Comparison of ENCODE assay signal across 8 cellular contexts in the genomic region with DNA sequence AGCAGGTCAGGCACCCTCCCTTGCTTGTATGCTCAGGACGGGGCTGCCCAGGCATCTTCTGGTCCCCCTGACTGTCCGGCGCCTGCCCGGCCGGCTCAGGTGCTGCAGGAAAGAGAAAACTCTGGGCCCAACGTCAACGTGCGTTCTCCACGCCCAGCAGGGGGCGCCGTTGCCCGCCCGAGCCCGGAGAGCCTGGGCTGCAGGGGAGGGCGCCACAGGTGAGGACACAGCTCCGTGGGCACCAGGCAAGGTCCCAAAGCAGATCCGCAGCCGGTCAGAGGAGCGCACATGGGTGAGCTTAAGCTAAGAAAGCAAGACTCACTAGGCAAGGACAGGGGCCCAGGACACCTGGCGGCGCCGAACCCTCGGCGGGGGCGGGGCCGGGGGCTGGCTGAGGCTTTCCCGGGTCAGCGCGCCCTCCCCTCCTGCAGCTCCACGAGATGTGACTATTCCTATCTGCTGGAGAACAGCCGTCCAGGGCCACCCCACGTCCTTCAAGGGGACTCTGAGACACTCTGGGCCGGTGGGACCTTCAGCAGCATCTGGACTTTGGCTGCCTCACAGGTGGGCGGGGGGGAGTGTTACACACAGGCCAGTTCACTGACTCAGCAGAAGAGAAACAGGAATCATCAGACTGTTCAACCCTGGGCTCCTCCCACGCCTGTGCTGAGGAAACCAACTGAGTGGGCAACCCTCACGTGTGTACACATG. TPM values are rescaled to one million over a fixed set of nuclear protein-coding genes. Genes with fewer than 3 reads are reported as not detected.
A peak's percentile ranks its signal among the peaks of the same experiment; 100 is the strongest.
DNase-seq lines count a peak whose midpoint lies in the region; ATAC-seq and TF ChIP-seq lines count a peak whose summit lies in the region.

No MANE protein-coding gene starts in this region.

- H3K9me3 ChIP-seq in left ventricle myocardium inferior (replicated peaks), result no peaks in the 10 kb centered on the region
- no peaks in the 10 kb centered on the region for H3K9me3 ChIP-seq in sigmoid colon

- WGBS in sigmoid colon, 2 donors, result 4 to 10% methylated on average over 36 of the region's 36 CpGs

- peak; percentile 23 for DNase-seq in DMS153 treated with DMSO at 0.1 percent for 48 hours (lab: John Stamatoyannopoulos, UW; ENCODE audit: unreplicated experiment)
- peak; percentile 68 for DNase-seq in LoVo (ENCODE audit: low spot score)
- peak; percentile 29 for DNase-seq in SKM-1 treated with dmso at 0.1 percent for 144 hours (lab: John Stamatoyannopoulos, UW; ENCODE audit: unreplicated experiment)
- DNase-seq in left ventricle myocardium inferior, result peak; percentile 44
- DNase-seq in sigmoid colon, result no peak

- TF ChIP-seq CTCF in left ventricle myocardium inferior (IDR thresholded peaks at IDR 0.05; ENCODE audit: borderline replicate concordance), result peak; percentile 76
- peak; percentile 24 to 71 (median 55) for TF ChIP-seq CTCF in sigmoid colon (IDR thresholded peaks at IDR 0.05)

- H3K27ac ChIP-seq in left ventricle myocardium inferior (replicated peaks) (no peak overlapping the region), sigmoid colon (no peak overlapping the region)

- H3K4me3 ChIP-seq in left ventricle myocardium inferior, result no peak overlapping the region
- H3K4me3 ChIP-seq in sigmoid colon, result no peak overlapping the region

- H3K4me1 ChIP-seq in left ventricle myocardium inferior, result peaks cover 11% of the 10 kb centered on the region
- H3K4me1 ChIP-seq in sigmoid colon, result peaks cover 0 to 9% (median 3%) of the 10 kb centered on the region in 4 donors

- no peak for TF ChIP-seq POLR2A in sigmoid colon (IDR thresholded peaks at IDR 0.05)

- ATAC-seq in GM21367 (IDR thresholded peaks at IDR 0.05; ENCODE audit: unreplicated experiment) (no peak), HG03521 (IDR thresholded peaks at IDR 0.05; ENCODE audit: unreplicated experiment) (no peak)

- no peaks in the 10 kb centered on the region for H3K36me3 ChIP-seq in left ventricle myocardium inferior
- H3K36me3 ChIP-seq in sigmoid colon, result no peaks in the 10 kb centered on the region

- H3K36me3 Mint-ChIP-seq in activated naive CD4-positive, alpha-beta T cell treated with anti-CD3 and anti-CD28 coated beads, Interleukin-2, amount 50 U/mL, for 24 hours, result no peaks in the 10 kb centered on the region

- intact Hi-C loops in left ventricle myocardium inferior (cut with micrococcal nuclease) (no loop called here), sigmoid colon (cut with DNase I) (loop anchor here (1.0 kb wide), 1 partner anchor 283 kb away; no protein-coding TSS in a partner anchor)

- H3K4me1 Mint-ChIP-seq in activated naive CD4-positive, alpha-beta T cell treated with anti-CD3 and anti-CD28 coated beads, Interleukin-2, amount 50 U/mL, for 24 hours, result no peaks in the 10 kb centered on the region

- H3K27me3 Mint-ChIP-seq in activated naive CD4-positive, alpha-beta T cell treated with anti-CD3 and anti-CD28 coated beads, Interleukin-2, amount 50 U/mL, for 24 hours, result no peaks in the 10 kb centered on the region

- no peak overlapping the region for H3K27ac Mint-ChIP-seq in activated naive CD4-positive, alpha-beta T cell treated with anti-CD3 and anti-CD28 coated beads, Interleukin-2, amount 50 U/mL, for 24 hours

- H3K4me3 Mint-ChIP-seq in activated naive CD4-positive, alpha-beta T cell treated with anti-CD3 and anti-CD28 coated beads, Interleukin-2, amount 50 U/mL, for 24 hours, result peak overlapping the region; percentile 54

- H3K27me3 ChIP-seq in left ventricle myocardium inferior (ENCODE audit: low read depth) (peaks cover 54% of the 10 kb centered on the region), sigmoid colon (peaks cover 3 to 42% (median 15%) of the 10 kb centered on the region in 3 donors)

- no peak for TF ChIP-seq EP300 in sigmoid colon (IDR thresholded peaks at IDR 0.05)

- H3K9me3 Mint-ChIP-seq in activated naive CD4-positive, alpha-beta T cell treated with anti-CD3 and anti-CD28 coated beads, Interleukin-2, amount 50 U/mL, for 24 hours, result no peaks in the 10 kb centered on the region

RNA-seq across cellular contexts. Expression of gene KRTAP10-1, which starts 29.3 kb away (rescaled TPM):
- not detected for total RNA-seq in left ventricle myocardium inferior
- not detected for total RNA-seq in sigmoid colon
- not detected for polyA plus RNA-seq in sigmoid colon

RNA-seq across cellular contexts. Expression of gene KRTAP10-2, which starts 40.6 kb away (rescaled TPM):
- not detected for total RNA-seq in left ventricle myocardium inferior
- total RNA-seq in sigmoid colon, result not detected
- polyA plus RNA-seq in sigmoid colon, result not detected

RNA-seq across cellular contexts. Expression of gene KRTAP10-3, which starts 47.9 kb away (rescaled TPM):
- total RNA-seq in left ventricle myocardium inferior (not detected), sigmoid colon (under 1 TPM in 1 of 4 donors, not detected in 3; 0.66 TPM)
- polyA plus RNA-seq in sigmoid colon, result not detected

RNA-seq across cellular contexts. Expression of gene LRRC3, which starts 55.4 kb away (rescaled TPM):
- total RNA-seq in left ventricle myocardium inferior (1.8 TPM), sigmoid colon (1 to 10 TPM; 3.9 to 7.1 (median 5.4) TPM)
- polyA plus RNA-seq in sigmoid colon, result 1 to 10 TPM in 1 of 3 donors, under 1 TPM in 2; under 0.01 to 2.9 (median 0.46) TPM
